In genomic region chr12:122974892-122975789, GRCh38 we compare ENCODE assay signal across 1 cellular context.
TF ChIP-seq lines count a peak whose summit lies in the region.

Gene OGFOD2, plus strand, starts transcription at chr12:122975244. Its CDS starts 8 bp downstream, at chr12:122975252.

TF ChIP-seq in GM12878, 131 proteins besides CTCF, POLR2A, EP300 and RAD21 (continued from another document and continues in another):
- no peak for TF ChIP-seq CEBPZ (IDR thresholded peaks at IDR 0.05; ENCODE audit: low read depth, low read length)
- TF ChIP-seq MXI1 (IDR thresholded peaks at IDR 0.05; ENCODE audit: low read depth, low read length) = peak; percentile 79
- peak; percentile 71; the same call in 1 of the 2 replicates for TF ChIP-seq IRF3 (IDR thresholded peaks at IDR 0.05)
- no peak for TF ChIP-seq IRF5 (IDR thresholded peaks at IDR 0.05; ENCODE audit: borderline replicate concordance)
- TF ChIP-seq PAX8 (IDR thresholded peaks at IDR 0.05) = no peak
- TF ChIP-seq SP1 (IDR thresholded peaks at IDR 0.05; ENCODE audit: low read depth, low read length) = peak; percentile 83
- 0 out of 2 replicates have a peak, but pooled peaks have one; percentile 4 for TF ChIP-seq TCF12 (IDR thresholded peaks at IDR 0.05; ENCODE audit: low read depth, low read length)
- TF ChIP-seq NKRF (conservative IDR thresholded peaks at IDR 0.05) = peak; percentile 94
- TF ChIP-seq NR2C2 (IDR thresholded peaks at IDR 0.05; ENCODE audit: borderline replicate concordance, control insufficient read depth, insufficient read length, low read depth) = no peak
- TF ChIP-seq POLR2AphosphoS2 (IDR thresholded peaks at IDR 0.05; ENCODE audit: low read depth, low read length) = 0 out of 2 replicates have a peak, but pooled peaks have one; percentile 45
- peak; percentile 71 for TF ChIP-seq ELK1 (IDR thresholded peaks at IDR 0.05; ENCODE audit: low read depth, low read length)
- TF ChIP-seq CREB1 (IDR thresholded peaks at IDR 0.05; ENCODE audit: low read depth) = peak; percentile 28; the same call in 1 of the 2 replicates
- TF ChIP-seq LARP7 (IDR thresholded peaks at IDR 0.05) = peak; percentile 82; the same call in 1 of the 2 replicates
- TF ChIP-seq RELB (IDR thresholded peaks at IDR 0.05; ENCODE audit: low read depth) = peak; percentile 96
- TF ChIP-seq GATAD2B (conservative IDR thresholded peaks at IDR 0.05; ENCODE audit: low read depth) = peak; percentile 47; the same call in 1 of the 2 replicates
- peak; percentile 93 for TF ChIP-seq SIN3A (IDR thresholded peaks at IDR 0.05; ENCODE audit: low read depth, low read length)
- TF ChIP-seq TAF1 (IDR thresholded peaks at IDR 0.05; ENCODE audit: borderline replicate concordance, low read depth, low read length) = peak; percentile 71
- peak; percentile 55 for TF ChIP-seq IKZF1 (conservative IDR thresholded peaks at IDR 0.05)
- 0 out of 2 replicates have a peak, but pooled peaks have one; percentile 38 for TF ChIP-seq DPF2 (IDR thresholded peaks at IDR 0.05)
- no peak for TF ChIP-seq ZNF274 (IDR thresholded peaks at IDR 0.05; ENCODE audit: insufficient read depth, insufficient read length)
- peak; percentile 38 for TF ChIP-seq GABPA (IDR thresholded peaks at IDR 0.05; ENCODE audit: low read depth)
- no peak for TF ChIP-seq ESRRA (IDR thresholded peaks at IDR 0.05; ENCODE audit: low read length)
- peak; percentile 77 for TF ChIP-seq RUNX3 (IDR thresholded peaks at IDR 0.05; ENCODE audit: low read length)
- TF ChIP-seq EGR1 (IDR thresholded peaks at IDR 0.05; ENCODE audit: borderline replicate concordance in 1 of 2, low read depth in 2 of 2, low read length in 2 of 2) = peak in 1 of 2 experiments; percentile 27; a peak in 1 of 3 replicates
- TF ChIP-seq MAX (IDR thresholded peaks at IDR 0.05; ENCODE audit: low read depth, low read length) = peak; percentile 59
- no peak for TF ChIP-seq MYB (IDR thresholded peaks at IDR 0.05; ENCODE audit: borderline replicate concordance, low read depth, low read length)
- peak; percentile 68 for TF ChIP-seq CBFB (IDR thresholded peaks at IDR 0.05; ENCODE audit: low read depth)
- peak; percentile 89 to 96 for TF ChIP-seq BHLHE40 (IDR thresholded peaks at IDR 0.05; ENCODE audit: borderline replicate concordance in 1 of 2, low read depth in 2 of 2, low read length in 1 of 2)
- peak; percentile 50 for TF ChIP-seq E4F1 (IDR thresholded peaks at IDR 0.05; ENCODE audit: borderline replicate concordance, partially characterized antibody)
- TF ChIP-seq CUX1 (IDR thresholded peaks at IDR 0.05; ENCODE audit: insufficient replicate concordance, low read depth, low read length) = no peak
- peak; percentile 41 for TF ChIP-seq KLF5 (IDR thresholded peaks at IDR 0.05; ENCODE audit: partially characterized antibody)
- TF ChIP-seq CHD2 (IDR thresholded peaks at IDR 0.05; ENCODE audit: borderline replicate concordance, low read depth, low read length) = 0 out of 2 replicates have a peak, but pooled peaks have one; percentile 22
- 0 out of 2 replicates have a peak, but pooled peaks have one; percentile 13 for TF ChIP-seq NR2F1 (conservative IDR thresholded peaks at IDR 0.05)
- no peak for TF ChIP-seq SREBF2 (IDR thresholded peaks at IDR 0.05; ENCODE audit: low read length)
- TF ChIP-seq SPI1 (IDR thresholded peaks at IDR 0.05; ENCODE audit: borderline replicate concordance, insufficient read depth, low read depth, low read length) = peak; percentile 29; the same call in 1 of the 2 replicates
- TF ChIP-seq NBN (IDR thresholded peaks at IDR 0.05) = peak; percentile 88
- TF ChIP-seq POLR2AphosphoS5 (IDR thresholded peaks at IDR 0.05; ENCODE audit: low read length) = peak; percentile 64
- peak; percentile 57 for TF ChIP-seq CREM (IDR thresholded peaks at IDR 0.05; ENCODE audit: low read depth)
- TF ChIP-seq JUND (IDR thresholded peaks at IDR 0.05; ENCODE audit: low read depth, low read length) = no peak
- no peak for TF ChIP-seq PBX3 (IDR thresholded peaks at IDR 0.05; ENCODE audit: insufficient replicate concordance, low read depth, low read length)
